Comparison of ENCODE assay signal across 21 cellular contexts in the genomic region with DNA sequence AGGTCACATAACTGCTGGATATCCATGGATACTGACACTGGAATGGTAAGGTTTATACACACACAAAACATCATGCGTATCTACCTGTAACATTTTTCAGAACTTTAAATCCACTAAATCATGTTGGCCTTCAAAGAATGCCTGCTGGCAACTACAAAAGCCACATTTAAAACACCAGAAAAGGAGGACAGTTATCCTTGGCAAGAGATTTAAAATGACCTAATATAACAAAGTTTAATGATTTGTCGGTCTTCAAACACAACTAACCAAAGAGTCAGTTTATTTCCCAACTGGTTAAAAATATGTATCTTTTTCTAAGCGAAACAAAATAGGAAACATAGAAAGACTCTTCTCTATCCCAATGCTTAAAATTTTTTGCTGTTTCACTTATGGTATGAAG.
"Had no signal": no experiment of that assay in that cellular context is flagged by ENCODE, and none has a peak within 500 bp of the region (broad histone marks: within the 10 kb centered on the region; RNA-seq: fewer than 3 reads in every experiment).

No MANE protein-coding gene starts in this region.

- H3K27me3 ChIP-seq: brain microvascular endothelial cell, gastroesophageal sphincter, suprapubic skin, transverse colon had no signal

- H3K27ac Mint-ChIP-seq: progenitor cell of endocrine pancreas; stimulated activated naive CD8-positive, alpha-beta T cell treated with anti-CD3 and anti-CD28 coated beads, Interleukin-15, Interleukin-2, amounts not matched to agents 100 ng/mL and 50 ng/mL, for 24 hours had no signal

- H3K4me3 Mint-ChIP-seq: central memory CD8-positive, alpha-beta T cell; immature natural killer cell; stimulated activated naive CD8-positive, alpha-beta T cell treated with anti-CD3 and anti-CD28 coated beads, Interleukin-15, Interleukin-2, amounts not matched to agents 100 ng/mL and 50 ng/mL, for 24 hours had no signal

- H3K9me3 ChIP-seq: gastroesophageal sphincter, suprapubic skin, transverse colon had no signal

- H3K9me3 Mint-ChIP-seq: central memory CD8-positive, alpha-beta T cell; immature natural killer cell; stimulated activated naive CD8-positive, alpha-beta T cell treated with anti-CD3 and anti-CD28 coated beads, Interleukin-15, Interleukin-2, amounts not matched to agents 100 ng/mL and 50 ng/mL, for 24 hours had no signal

- ATAC-seq: gastroesophageal sphincter, left colon had no signal

- DNase-seq: activated CD4-positive, alpha-beta T cell treated with anti-CD3 and anti-CD28 coated beads for 1 hour; activated CD8-positive, alpha-beta memory T cell treated with anti-CD3 and anti-CD28 coated beads for 24 hours; activated CD8-positive, alpha-beta memory T cell treated with anti-CD3 and anti-CD28 coated beads, Interleukin-2, amount 50 U/mL, for 48 hours; activated effector memory CD4-positive, alpha-beta T cell treated with anti-CD3 and anti-CD28 coated beads, Interleukin-2, amount 50 U/mL, for 16 hours; activated naive CD4-positive, alpha-beta T cell treated with anti-CD3 and anti-CD28 coated beads, Interleukin-2, amount 50 U/mL, for 16 hours; activated T-cell treated with anti-CD3 and anti-CD28 coated beads, Interleukin-2, amount 50 U/mL, for 48 hours; brain microvascular endothelial cell; cortex of kidney; effector CD4-positive, alpha-beta T cell; immature natural killer cell; left colon; occipital lobe; stimulated activated CD4-positive, alpha-beta T cell treated with anti-CD3 and anti-CD28 coated beads, Interleukin-2, amount 100 ng/mL, for 24 hours; SW 1271; transverse colon; WERI-Rb-1 had no signal

- H3K4me3 ChIP-seq: gastroesophageal sphincter, suprapubic skin, transverse colon had no signal

- H3K27ac ChIP-seq: brain microvascular endothelial cell, gastroesophageal sphincter, suprapubic skin, transverse colon, WERI-Rb-1 had no signal

- H3K27me3 Mint-ChIP-seq: central memory CD8-positive, alpha-beta T cell; progenitor cell of endocrine pancreas; stimulated activated naive CD8-positive, alpha-beta T cell treated with anti-CD3 and anti-CD28 coated beads, Interleukin-15, Interleukin-2, amounts not matched to agents 100 ng/mL and 50 ng/mL, for 24 hours had no signal
